Comparison of ENCODE assay signal across 1 cellular context in genomic region chr1:161159087-161159914, GRCh38.
TF ChIP-seq lines count a peak whose summit lies in the region.

Gene USP21, plus strand, starts transcription at chr1:161159500. Its CDS starts 1,141 bp downstream, at chr1:161160641.

TF ChIP-seq in IMR-90, 13 proteins besides CTCF, POLR2A, EP300 and RAD21 (continued from another document):
- TF ChIP-seq ELK1 (IDR thresholded peaks at IDR 0.05; ENCODE audit: borderline replicate concordance, low read depth, low read length) = no peak
- TF ChIP-seq SMC3 (IDR thresholded peaks at IDR 0.05; ENCODE audit: low read depth, low read length) = no peak
